In the genomic region with DNA sequence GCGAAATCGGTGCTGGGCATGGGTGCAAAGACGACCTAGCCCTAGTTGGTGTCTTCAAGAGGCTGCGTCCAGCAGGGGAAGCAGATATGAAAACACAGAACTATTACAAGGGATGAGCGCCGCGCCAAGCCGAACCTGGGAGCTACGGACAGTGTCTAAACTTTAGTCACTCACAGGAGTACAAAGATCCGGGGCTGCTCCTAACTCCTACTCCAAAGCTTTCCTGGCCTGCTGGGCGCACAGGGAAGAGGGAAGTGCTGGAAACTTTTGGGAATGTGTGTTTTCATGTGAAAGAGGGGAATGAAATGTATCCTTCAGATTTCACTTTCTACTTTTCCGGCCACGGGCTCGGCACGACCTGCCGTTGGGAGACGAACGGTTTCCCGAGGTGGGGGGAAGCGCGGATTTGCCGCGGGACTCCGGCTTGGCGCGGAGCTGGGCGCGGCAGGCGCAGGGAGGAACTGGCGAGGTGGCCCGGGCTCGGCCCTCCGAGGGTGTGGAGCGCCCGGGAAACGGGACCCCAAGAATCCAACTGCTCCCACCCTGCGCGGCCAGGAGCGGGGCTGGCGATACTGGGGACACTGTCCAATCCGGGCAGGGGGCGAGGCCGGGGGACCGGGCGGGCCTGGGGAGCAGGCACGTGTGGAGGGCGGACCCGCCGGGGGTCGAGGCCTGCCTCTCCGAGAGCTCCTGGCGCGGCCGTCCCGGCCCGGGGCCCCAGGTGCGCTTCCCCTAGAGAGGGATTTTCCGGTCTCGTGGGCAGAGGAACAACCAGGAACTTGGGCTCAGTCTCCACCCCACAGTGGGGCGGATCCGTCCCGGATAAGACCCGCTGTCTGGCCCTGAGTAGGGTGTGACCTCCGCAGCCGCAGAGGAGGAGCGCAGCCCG, we compare ENCODE assay signal across 8 cellular contexts. TPM values are rescaled to one million over a fixed set of nuclear protein-coding genes. Genes with fewer than 3 reads are reported as not detected.
DNase-seq lines count a peak whose midpoint lies in the region; ATAC-seq and TF ChIP-seq lines count a peak whose summit lies in the region.

A gene (plus strand): TSS at position 854 of the 889 bp plus-strand sequence. CDS start 39,432 bp downstream, outside the sequence.

- H3K4me1 ChIP-seq in heart left ventricle, result peaks cover 0 to 43% (median 10%) of the 10 kb centered on the region in 12 donors
- H3K4me1 ChIP-seq in psoas muscle, result peaks cover 11% of the 10 kb centered on the region

- H2AFZ ChIP-seq in SU-DHL-6 (ENCODE audit: low read depth, low read length, severe bottlenecking), result peak within 1 kb of the TSS; percentile 69

- TF ChIP-seq CTCF in SU-DHL-6 (IDR thresholded peaks at IDR 0.05; ENCODE audit: insufficient read depth, low read length, poor library complexity, severe bottlenecking), result no peak
- TF ChIP-seq CTCF in heart left ventricle (IDR thresholded peaks at IDR 0.05), result peak in 5 of 12 donors; percentile 6 to 32 (median 19)
- peak; percentile 16 for TF ChIP-seq CTCF in psoas muscle (IDR thresholded peaks at IDR 0.05)

- DNase-seq in Daoy (ENCODE audit: low read depth) (peak; percentile 83), HuH-7.5 (ENCODE audit: low spot score) (peak; percentile 81), heart left ventricle (peak; percentile 84 to 91 (median 87)), psoas muscle (peak; percentile 78 to 88), NCI-H2081 treated with DMSO at 0.1 percent for 48 hours (lab: John Stamatoyannopoulos, UW) (no peak)
- peak; percentile 19 for DNase-seq in activated naive CD8-positive, alpha-beta T cell treated with anti-CD3 and anti-CD28 coated beads, Interleukin-2, amount 50 U/mL, for 16 hours (ENCODE audit: low read depth, low spot score)

- H3K9me3 ChIP-seq in SU-DHL-6 (ENCODE audit: insufficient read depth, low read length) (no peaks in the 10 kb centered on the region), heart left ventricle (no peaks in the 10 kb centered on the region), psoas muscle (no peaks in the 10 kb centered on the region)

- no peaks in the 10 kb centered on the region for H4K20me1 ChIP-seq in SU-DHL-6 (ENCODE audit: low read depth, low read length)

- H3K79me2 ChIP-seq in SU-DHL-6 (ENCODE audit: insufficient read depth, low read length), result no peaks in the 10 kb centered on the region

- no peaks in the 10 kb centered on the region for H3K9me2 ChIP-seq in SU-DHL-6 (replicated peaks; ENCODE audit: insufficient read depth, low read length)

- no peak within 1 kb of the TSS for H3K27ac ChIP-seq in SU-DHL-6 (ENCODE audit: low read depth, low read length)
- peak within 1 kb of the TSS; percentile 81 to 95 (median 90) for H3K27ac ChIP-seq in heart left ventricle
- H3K27ac ChIP-seq in psoas muscle, result peak within 1 kb of the TSS; percentile 88

- peak within 1 kb of the TSS; percentile 39 for H3K9ac ChIP-seq in SU-DHL-6 (ENCODE audit: low read length)

- no peaks in the 10 kb centered on the region for H3K36me3 ChIP-seq in SU-DHL-6 (ENCODE audit: low read length)
- no peaks in the 10 kb centered on the region for H3K36me3 ChIP-seq in heart left ventricle
- H3K36me3 ChIP-seq in psoas muscle (ENCODE audit: insufficient read depth in 1 of 2, low read depth in 1 of 2), result no peaks in the 10 kb centered on the region

- 0 to 1% (median 1%) methylated on average over 22 to 67 of the region's 67 CpGs for WGBS in heart left ventricle, 4 donors
- WGBS in psoas muscle, 3 donors, result 0 to 1% (median 1%) methylated on average over 61 to 67 of the region's 67 CpGs

- peak in 1 of 2 donors; percentile 87 for TF ChIP-seq POLR2A in heart left ventricle (IDR thresholded peaks at IDR 0.05)

- H3K27me3 ChIP-seq in SU-DHL-6 (ENCODE audit: low read length), result no peaks in the 10 kb centered on the region
- no peaks in the 10 kb centered on the region for H3K27me3 ChIP-seq in heart left ventricle
- no peaks in the 10 kb centered on the region for H3K27me3 ChIP-seq in psoas muscle (ENCODE audit: insufficient read depth in 3 of 3, low read length in 2 of 3)

- H3K4me2 ChIP-seq in SU-DHL-6 (ENCODE audit: low read depth, low read length, poor library complexity, severe bottlenecking), result peak within 1 kb of the TSS; percentile 54

- ATAC-seq in GM21528 (IDR thresholded peaks at IDR 0.05; ENCODE audit: low FRiP score, unreplicated experiment) (peak; percentile 83), heart left ventricle (peak; percentile 68 to 97 (median 94)), psoas muscle (peak; percentile 87 to 90 (median 88))

- H3F3A ChIP-seq in SU-DHL-6 (ENCODE audit: insufficient read depth), result no peaks in the 10 kb centered on the region

- H3K4me3 ChIP-seq in SU-DHL-6 (ENCODE audit: insufficient read depth, low read length, poor library complexity, severe bottlenecking) (peak within 1 kb of the TSS; percentile 44), heart left ventricle (peak within 1 kb of the TSS; percentile 70 to 98 (median 92)), psoas muscle (peak within 1 kb of the TSS; percentile 72)

- intact Hi-C loops in heart left ventricle (cut with DNase I), result loop anchor here in 3 of 10 donors (5.0 to 10.0 kb wide), 2 partner anchors 53 to 76 kb away; no protein-coding TSS in a partner anchor
- intact Hi-C loops in psoas muscle (cut with DNase I), result loop anchor here (5.0 kb wide), 2 partner anchors 36 to 71 kb away; no protein-coding TSS in a partner anchor

RNA-seq across cellular contexts. Expression of the gene that starts here (rescaled TPM):
- total RNA-seq in Daoy (2014; rRNA removed; shearing (Covaris generic)), result 3.7 and 7.0 TPM in 2 replicates
- total RNA-seq in heart left ventricle, result 10 to 100 TPM in 8 of 9 donors, 1 to 10 TPM in 1; 7.3 to 73.5 (median 22.2) TPM
- 10 to 100 TPM; 10.3 to 16.5 TPM for polyA plus RNA-seq in heart left ventricle
- 10 to 100 TPM; 19.4 to 29.0 (median 23.4) TPM for total RNA-seq in psoas muscle
- 10 to 100 TPM; 13.2 to 17.0 (median 13.2) TPM for polyA plus RNA-seq in psoas muscle
